ENCODE assay signal across 1 cellular context in genomic region chr16:89493776-89494175, GRCh38.
TF ChIP-seq lines count a peak whose summit lies in the region.

No MANE protein-coding gene starts in this region.

TF ChIP-seq in K562, 482 proteins besides CTCF, POLR2A, EP300 and RAD21:
- TF ChIP-seq CCNT2 (IDR thresholded peaks at IDR 0.05; ENCODE audit: borderline replicate concordance, extremely low read depth, insufficient read length, low read depth, low read length), result no peak
- TF ChIP-seq XRCC5 (IDR thresholded peaks at IDR 0.05; ENCODE audit: low read depth, low read length), result no peak
- no peak for TF ChIP-seq POLR2AphosphoS5 (IDR thresholded peaks at IDR 0.05; ENCODE audit: control insufficient read depth, insufficient read depth, low read depth, low read length)
- no peak for TF ChIP-seq ZNF41 (CRISPR knock-in tag; conservative IDR thresholded peaks at IDR 0.05)
- no peak for TF ChIP-seq RCOR1 (IDR thresholded peaks at IDR 0.05; ENCODE audit: borderline replicate concordance in 1 of 2, low read depth in 2 of 2, low read length in 2 of 2)
- no peak for TF ChIP-seq GABPB2 (CRISPR knock-in tag; conservative IDR thresholded peaks at IDR 0.05)
- TF ChIP-seq ZNF79 (CRISPR knock-in tag; IDR thresholded peaks at IDR 0.05; ENCODE audit: low read depth), result no peak
- no peak for TF ChIP-seq ZNF143 (CRISPR knock-in tag; IDR thresholded peaks at IDR 0.05)
- TF ChIP-seq MIER1 (IDR thresholded peaks at IDR 0.05; ENCODE audit: low read depth), result no peak
- no peak for TF ChIP-seq PBX2 (CRISPR knock-in tag; IDR thresholded peaks at IDR 0.05; ENCODE audit: low read depth)
- TF ChIP-seq PBX2 (tag; conservative IDR thresholded peaks at IDR 0.05; ENCODE audit: low read depth), result no peak
- TF ChIP-seq ZNF232 (CRISPR knock-in tag; IDR thresholded peaks at IDR 0.05), result no peak
- no peak for TF ChIP-seq ILK (tag; IDR thresholded peaks at IDR 0.05; ENCODE audit: borderline replicate concordance, low read depth)
- TF ChIP-seq GTF2A2 (tag; IDR thresholded peaks at IDR 0.05), result no peak
- no peak for TF ChIP-seq TCF7L2 (IDR thresholded peaks at IDR 0.05; ENCODE audit: low read depth, low read length)
- TF ChIP-seq ZNF717 (CRISPR knock-in tag; IDR thresholded peaks at IDR 0.05), result no peak
- no peak for TF ChIP-seq HDAC8 (tag; IDR thresholded peaks at IDR 0.05)
- TF ChIP-seq ZNF507 (tag; conservative IDR thresholded peaks at IDR 0.05), result no peak
- TF ChIP-seq TEAD2 (tag; IDR thresholded peaks at IDR 0.05), result no peak
- no peak for TF ChIP-seq SREBF1 (IDR thresholded peaks at IDR 0.05; ENCODE audit: borderline replicate concordance, low read depth, low read length)
- no peak for TF ChIP-seq SMARCA5 (IDR thresholded peaks at IDR 0.05)
